Comparison of ENCODE assay signal across 10 cellular contexts in the genomic region with DNA sequence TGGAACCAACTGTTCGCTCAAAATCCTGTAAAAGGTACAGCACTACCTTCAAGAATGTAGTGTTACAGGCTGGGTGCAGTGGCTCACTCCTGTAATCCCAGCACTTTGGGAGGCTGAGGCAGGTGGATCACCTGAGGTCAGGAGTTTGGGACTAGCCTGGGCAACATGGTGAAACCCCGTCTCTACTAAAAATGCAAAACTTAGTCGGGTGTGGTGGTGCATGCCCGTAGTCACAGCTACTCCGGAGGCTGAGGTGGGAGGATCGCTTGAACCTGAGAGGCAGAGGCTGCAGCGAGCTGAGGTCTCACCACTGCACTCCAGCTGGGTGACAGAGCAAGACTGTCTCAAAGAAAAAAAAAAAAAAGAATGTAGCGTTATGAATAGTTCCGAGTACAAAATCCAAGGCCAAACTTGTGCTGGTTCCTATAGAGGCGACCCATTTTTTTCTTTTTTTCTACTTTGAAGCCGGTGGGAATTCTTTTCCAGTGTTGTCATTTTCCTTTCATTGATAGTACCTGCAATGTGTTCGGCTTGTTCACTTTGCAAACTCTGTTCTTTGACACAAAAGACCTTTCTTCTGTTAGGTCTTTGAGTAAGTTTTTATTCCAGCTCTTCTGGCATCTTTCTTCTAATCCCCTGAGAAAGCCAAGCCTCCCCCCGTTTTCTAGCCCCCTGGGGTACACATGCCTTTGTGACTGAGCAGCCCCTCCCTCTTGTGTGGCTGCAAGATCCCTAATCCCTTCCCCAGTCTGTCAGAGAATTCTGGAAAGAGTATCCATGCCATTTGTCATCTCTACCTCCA. TPM values are rescaled to one million over a fixed set of nuclear protein-coding genes. Genes with fewer than 3 reads are reported as not detected.
DNase-seq lines count a peak whose midpoint lies in the region; ATAC-seq and TF ChIP-seq lines count a peak whose summit lies in the region.
"Had no signal": no experiment of that assay in that cellular context is flagged by ENCODE, and none has a peak within 500 bp of the region (broad histone marks: within the 10 kb centered on the region; RNA-seq: fewer than 3 reads in every experiment).

No MANE protein-coding gene starts in this region.

- WGBS in thymus, result 90% methylated on average over 13 of the region's 13 CpGs

- ATAC-seq in lower lobe of right lung, result no peak

- H3K9me3 Mint-ChIP-seq in activated naive CD4-positive, alpha-beta T cell treated with anti-CD3 and anti-CD28 coated beads, Interleukin-2, amount 10 ng/mL, durations not matched to agents 7 days and 5 days, result no peaks in the 10 kb centered on the region
- H3K9me3 Mint-ChIP-seq in activated T-helper 2 cell treated with anti-CD3 and anti-CD28 coated beads, Interferon-gamma antibody, Interleukin-2, Interleukin-4, amounts not matched to agents 10 μg/mL and 5 μg/mL and 100 μg/mL, durations not matched to agents 14 hours and 24 hours and 36 hours, result no peaks in the 10 kb centered on the region
- H3K9me3 Mint-ChIP-seq: endodermal cell had no signal

- intact Hi-C loops in activated T-helper 2 cell treated with anti-CD3 and anti-CD28 coated beads, Interferon-gamma antibody, Interleukin-2, Interleukin-4, amounts not matched to agents 10 μg/mL and 5 μg/mL and 100 μg/mL, durations not matched to agents 14 hours and 24 hours and 36 hours (cut with micrococcal nuclease), result no loop called here
- intact Hi-C loops in lower lobe of right lung (cut with DNase I), result no loop called here

- H3K4me1 ChIP-seq in lower lobe of right lung, result peaks cover 80% of the 10 kb centered on the region
- peaks cover 44% of the 10 kb centered on the region for H3K4me1 ChIP-seq in thymus (ENCODE audit: control insufficient read depth, insufficient read depth, low read length)
- H3K4me1 ChIP-seq in SJCRH30, result peaks cover 7% of the 10 kb centered on the region

- H3K4me3 Mint-ChIP-seq in activated naive CD4-positive, alpha-beta T cell treated with anti-CD3 and anti-CD28 coated beads, Interleukin-2, amount 10 ng/mL, durations not matched to agents 7 days and 5 days, result peak overlapping the region; percentile 2
- H3K4me3 Mint-ChIP-seq in activated T-helper 2 cell treated with anti-CD3 and anti-CD28 coated beads, Interferon-gamma antibody, Interleukin-2, Interleukin-4, amounts not matched to agents 10 μg/mL and 5 μg/mL and 100 μg/mL, durations not matched to agents 14 hours and 24 hours and 36 hours (ENCODE audit: low read depth), result no peak overlapping the region
- H3K4me3 Mint-ChIP-seq: endodermal cell had no signal

- H3K36me3 Mint-ChIP-seq in activated naive CD4-positive, alpha-beta T cell treated with anti-CD3 and anti-CD28 coated beads, Interleukin-2, amount 10 ng/mL, durations not matched to agents 7 days and 5 days, result peaks cover 82% of the 10 kb centered on the region
- peaks cover 82% of the 10 kb centered on the region for H3K36me3 Mint-ChIP-seq in activated T-helper 2 cell treated with anti-CD3 and anti-CD28 coated beads, Interferon-gamma antibody, Interleukin-2, Interleukin-4, amounts not matched to agents 10 μg/mL and 5 μg/mL and 100 μg/mL, durations not matched to agents 14 hours and 24 hours and 36 hours (ENCODE audit: low read depth)

- H3K27ac ChIP-seq in lower lobe of right lung (peak overlapping the region; percentile 80), thymus (ENCODE audit: low read depth) (peak overlapping the region; percentile 53), SJCRH30 (no peak overlapping the region)

- no peaks in the 10 kb centered on the region for H3K27me3 ChIP-seq in lower lobe of right lung (ENCODE audit: low read depth)
- H3K27me3 ChIP-seq in thymus (ENCODE audit: control insufficient read depth, insufficient read depth), result no peaks in the 10 kb centered on the region
- no peaks in the 10 kb centered on the region for H3K27me3 ChIP-seq in SJCRH30

- peaks cover 75% of the 10 kb centered on the region for H3K4me1 Mint-ChIP-seq in activated naive CD4-positive, alpha-beta T cell treated with anti-CD3 and anti-CD28 coated beads, Interleukin-2, amount 10 ng/mL, durations not matched to agents 7 days and 5 days
- H3K4me1 Mint-ChIP-seq in activated T-helper 2 cell treated with anti-CD3 and anti-CD28 coated beads, Interferon-gamma antibody, Interleukin-2, Interleukin-4, amounts not matched to agents 10 μg/mL and 5 μg/mL and 100 μg/mL, durations not matched to agents 14 hours and 24 hours and 36 hours (ENCODE audit: low read depth), result peaks cover 66% of the 10 kb centered on the region

- CTCF ChIA-PET in activated naive CD4-positive, alpha-beta T cell treated with anti-CD3 and anti-CD28 coated beads, Interleukin-2, amount 10 ng/mL, durations not matched to agents 7 days and 5 days (lab: Charles Lee), result interaction anchor here (1.0 to 7.9 kb wide), 2 partner anchors 25 to 31 kb away, joined by 3 to 55 read pairs; partner anchors contain the start of gene INPP5D

- no peaks in the 10 kb centered on the region for H3K9me3 ChIP-seq in lower lobe of right lung
- H3K9me3 ChIP-seq in thymus (ENCODE audit: control insufficient read depth), result no peaks in the 10 kb centered on the region
- H3K9me3 ChIP-seq in SJCRH30 (replicated peaks), result no peaks in the 10 kb centered on the region

- no peaks in the 10 kb centered on the region for H3K36me3 ChIP-seq in lower lobe of right lung
- peaks cover 11% of the 10 kb centered on the region for H3K36me3 ChIP-seq in thymus (ENCODE audit: control insufficient read depth, insufficient read depth)
- H3K36me3 ChIP-seq in SJCRH30, result no peaks in the 10 kb centered on the region

- no peak for TF ChIP-seq CTCF in lower lobe of right lung (IDR thresholded peaks at IDR 0.05)

- DNase-seq in activated naive CD4-positive, alpha-beta T cell treated with anti-CD3 and anti-CD28 coated beads, Interleukin-2, amount 10 ng/mL, durations not matched to agents 7 days and 5 days, result no peak
- no peak for DNase-seq in activated naive CD4-positive, alpha-beta T cell treated with Interleukin-2 at 50 U/mL for 16 hours
- DNase-seq in activated T-helper 2 cell treated with anti-CD3 and anti-CD28 coated beads, Interferon-gamma antibody, Interleukin-2, Interleukin-4, amounts not matched to agents 10 μg/mL and 5 μg/mL and 100 μg/mL, durations not matched to agents 14 hours and 24 hours and 36 hours (ENCODE audit: low spot score), result no peak
- DNase-seq in lower lobe of right lung, result no peak
- DNase-seq in NCI-H128 (lab: John Stamatoyannopoulos, UW; ENCODE audit: unreplicated experiment), result no peak
- no peak for DNase-seq in SJCRH30
- DNase-seq in NCI-H187 (lab: John Stamatoyannopoulos, UW), result no peak
- DNase-seq: endodermal cell, NCI-H524 had no signal

- no peak overlapping the region for H3K4me3 ChIP-seq in lower lobe of right lung
- H3K4me3 ChIP-seq in thymus (ENCODE audit: low read length), result no peak overlapping the region
- H3K4me3 ChIP-seq in SJCRH30, result no peak overlapping the region

- H3K27me3 Mint-ChIP-seq in activated naive CD4-positive, alpha-beta T cell treated with anti-CD3 and anti-CD28 coated beads, Interleukin-2, amount 10 ng/mL, durations not matched to agents 7 days and 5 days, result no peaks in the 10 kb centered on the region
- no peaks in the 10 kb centered on the region for H3K27me3 Mint-ChIP-seq in activated T-helper 2 cell treated with anti-CD3 and anti-CD28 coated beads, Interferon-gamma antibody, Interleukin-2, Interleukin-4, amounts not matched to agents 10 μg/mL and 5 μg/mL and 100 μg/mL, durations not matched to agents 14 hours and 24 hours and 36 hours (ENCODE audit: low read depth)

- H3K27ac Mint-ChIP-seq in activated naive CD4-positive, alpha-beta T cell treated with anti-CD3 and anti-CD28 coated beads, Interleukin-2, amount 10 ng/mL, durations not matched to agents 7 days and 5 days, result peak overlapping the region; percentile 92
- peak overlapping the region; percentile 76 for H3K27ac Mint-ChIP-seq in activated T-helper 2 cell treated with anti-CD3 and anti-CD28 coated beads, Interferon-gamma antibody, Interleukin-2, Interleukin-4, amounts not matched to agents 10 μg/mL and 5 μg/mL and 100 μg/mL, durations not matched to agents 14 hours and 24 hours and 36 hours
- H3K27ac Mint-ChIP-seq: endodermal cell had no signal

RNA-seq across cellular contexts. Expression of gene INPP5D, which starts 25.1 kb away (rescaled TPM):
- total RNA-seq in activated T-helper 2 cell treated with anti-CD3 and anti-CD28 coated beads, Interferon-gamma antibody, Interleukin-2, Interleukin-4, amounts not matched to agents 10 μg/mL and 5 μg/mL and 100 μg/mL, durations not matched to agents 14 hours and 24 hours and 36 hours, result 58.5 and 62.3 TPM in 2 replicates
- 32.0 TPM for total RNA-seq in lower lobe of right lung
- polyA plus RNA-seq in thymus, result 42.0 TPM
- 0.47 and 0.68 TPM in 2 replicates for total RNA-seq in SJCRH30 (2014; rRNA removed; shearing (Covaris generic))

RNA-seq across cellular contexts. Expression of gene NEU2, which starts 52.8 kb away (rescaled TPM):
- not detected in 2 replicates for total RNA-seq in activated T-helper 2 cell treated with anti-CD3 and anti-CD28 coated beads, Interferon-gamma antibody, Interleukin-2, Interleukin-4, amounts not matched to agents 10 μg/mL and 5 μg/mL and 100 μg/mL, durations not matched to agents 14 hours and 24 hours and 36 hours
- not detected for total RNA-seq in lower lobe of right lung
- not detected for polyA plus RNA-seq in thymus
- total RNA-seq in SJCRH30 (2014; rRNA removed; shearing (Covaris generic)), result not detected in 2 replicates
- total RNA-seq: endodermal cell had no signal

Comparison
In these comparisons a context has a peak if more than half of its experiments do, and no peak if none do; other contexts are left out.
1. RNA of gene INPP5D, which starts 25.1 kb away (total RNA-seq): 58.5 to 62.3 TPM in activated T-helper 2 cell treated with anti-CD3 and anti-CD28 coated beads, Interferon-gamma antibody, Interleukin-2, Interleukin-4, amounts not matched to agents 10 μg/mL and 5 μg/mL and 100 μg/mL, durations not matched to agents 14 hours and 24 hours and 36 hours and 32.0 TPM in lower lobe of right lung (single experiment); 0.47 to 0.68 TPM in SJCRH30; every median in the first group is over 10 times any median in the second.